Comparison of ENCODE assay signal across 2 cellular contexts in genomic region chr6:147227770-147228320, GRCh38.
TF ChIP-seq lines count a peak whose summit lies in the region.

No MANE protein-coding gene starts in this region.

TF ChIP-seq in IMR-90, 13 proteins besides CTCF, POLR2A, EP300 and RAD21:
- TF ChIP-seq SMC3 (IDR thresholded peaks at IDR 0.05; ENCODE audit: low read depth, low read length) (no peak), CHD1 (IDR thresholded peaks at IDR 0.05; ENCODE audit: low read depth, low read length) (no peak), FOS (IDR thresholded peaks at IDR 0.05; ENCODE audit: low read depth, low read length) (no peak), RCOR1 (IDR thresholded peaks at IDR 0.05; ENCODE audit: insufficient replicate concordance, low read length) (no peak), BHLHE40 (IDR thresholded peaks at IDR 0.05; ENCODE audit: low read depth, low read length) (no peak), MAFK (IDR thresholded peaks at IDR 0.05; ENCODE audit: low read depth, low read length) (no peak), ELK1 (IDR thresholded peaks at IDR 0.05; ENCODE audit: borderline replicate concordance, low read depth, low read length) (no peak), RFX5 (IDR thresholded peaks at IDR 0.05; ENCODE audit: low read depth, low read length) (no peak), CEBPB (IDR thresholded peaks at IDR 0.05; ENCODE audit: low read depth, low read length) (no peak), USF2 (IDR thresholded peaks at IDR 0.05; ENCODE audit: low read depth, low read length) (no peak), NFE2L2 (IDR thresholded peaks at IDR 0.05; ENCODE audit: low read depth, low read length) (no peak), MXI1 (IDR thresholded peaks at IDR 0.05; ENCODE audit: borderline replicate concordance, low read depth, low read length) (no peak), MAZ (IDR thresholded peaks at IDR 0.05; ENCODE audit: borderline replicate concordance, low read depth, low read length) (no peak)

TF ChIP-seq in K562, 482 proteins besides CTCF, POLR2A, EP300 and RAD21:
- TF ChIP-seq SUPT5H (IDR thresholded peaks at IDR 0.05) (peak; percentile 54), MAZ (CRISPR knock-in tag; conservative IDR thresholded peaks at IDR 0.05 in 1 of 2, IDR thresholded peaks at IDR 0.05 in 1 of 2) (peak in 1 of 2 experiments; percentile 24; a peak in 1 of 4 replicates), ZFP30 (CRISPR knock-in tag; IDR thresholded peaks at IDR 0.05; ENCODE audit: borderline replicate concordance) (no peak), MGA (IDR thresholded peaks at IDR 0.05) (0 out of 2 replicates have a peak, but pooled peaks have one; percentile 7), ZBTB49 (CRISPR knock-in tag; IDR thresholded peaks at IDR 0.05; ENCODE audit: borderline replicate concordance) (no peak), BHLHE40 (IDR thresholded peaks at IDR 0.05; ENCODE audit: low read length) (no peak), KLF10 (CRISPR knock-in tag; IDR thresholded peaks at IDR 0.05) (no peak), MNT (conservative IDR thresholded peaks at IDR 0.05) (0 out of 4 replicates have a peak, but pooled peaks of 1 of the 2 experiments have one; percentile 12), POLR2AphosphoS2 (IDR thresholded peaks at IDR 0.05; ENCODE audit: low read length) (0 out of 2 replicates have a peak, but pooled peaks have one; percentile 12), KLF13 (tag; IDR thresholded peaks at IDR 0.05; ENCODE audit: borderline replicate concordance, low read depth) (no peak), POLR2B (IDR thresholded peaks at IDR 0.05; ENCODE audit: low read depth, partially characterized antibody) (peak; percentile 44), BMI1 (IDR thresholded peaks at IDR 0.05; ENCODE audit: low read length) (no peak), PATZ1 (CRISPR knock-in tag; IDR thresholded peaks at IDR 0.05; ENCODE audit: borderline replicate concordance) (no peak), PKNOX1 (IDR thresholded peaks at IDR 0.05) (0 out of 2 replicates have a peak, but pooled peaks have one; percentile 6), ZNF707 (CRISPR knock-in tag; conservative IDR thresholded peaks at IDR 0.05) (0 out of 2 replicates have a peak, but pooled peaks have one; percentile 18), POLR2AphosphoS5 (IDR thresholded peaks at IDR 0.05; ENCODE audit: control insufficient read depth, insufficient read depth, low read depth, low read length) (peak; percentile 36; the same call in 1 of the 2 replicates), RFX1 (IDR thresholded peaks at IDR 0.05) (peak; percentile 34; the same call in 1 of the 2 replicates), SMARCC2 (IDR thresholded peaks at IDR 0.05; ENCODE audit: low read depth) (no peak), ZNF785 (CRISPR knock-in tag; IDR thresholded peaks at IDR 0.05) (no peak), DEAF1 (CRISPR knock-in tag; IDR thresholded peaks at IDR 0.05) (no peak), SMARCB1 (IDR thresholded peaks at IDR 0.05; ENCODE audit: insufficient read length, low read depth) (no peak)
